8 cellular contexts compared by ENCODE assay signal in genomic region chr11:35391922-35392813, GRCh38. TPM values are rescaled to one million over a fixed set of nuclear protein-coding genes. Genes with fewer than 3 reads are reported as not detected.
DNase-seq lines count a peak whose midpoint lies in the region; ATAC-seq and TF ChIP-seq lines count a peak whose summit lies in the region.

No MANE protein-coding gene starts in this region.

- H3K4me3 ChIP-seq in GM12865 (ENCODE audit: low read depth, low read length) = peak overlapping the region; percentile 18; the same call in 1 of the 2 replicates
- H3K4me3 ChIP-seq in right lobe of liver = peak overlapping the region in 2 of 3 donors; percentile 9 to 23

- DNase-seq in GM12865 (ENCODE audit: low read depth) = peak; percentile 80
- DNase-seq in NCI-H460 (ENCODE audit: extremely low read depth, low read depth) = peak; percentile 55
- DNase-seq in activated CD4-positive, alpha-beta T cell treated with anti-CD3 and anti-CD28 coated beads, Interleukin-2, amount 50 U/mL, for 4 hours = peak; percentile 87 to 91
- DNase-seq in right lobe of liver = peak; percentile 85 to 91 (median 87)
- peak; percentile 84 to 91 for DNase-seq in stimulated activated CD4-positive, alpha-beta T cell treated with anti-CD3 and anti-CD28 coated beads, Interleukin-4, amount 100 ng/mL, for 4 hours

- H3K9me3 Mint-ChIP-seq in dendritic cell treated with granulocyte-macrophage colony-stimulating factor and Interleukin-4, amounts not matched to agents 40 ng/mL and 50 ng/mL, for 4 days = no peaks in the 10 kb centered on the region

- no peaks in the 10 kb centered on the region for H3K36me3 Mint-ChIP-seq in dendritic cell treated with granulocyte-macrophage colony-stimulating factor and Interleukin-4, amounts not matched to agents 40 ng/mL and 50 ng/mL, for 4 days (ENCODE audit: low read depth)

- H3K27ac Mint-ChIP-seq in dendritic cell treated with granulocyte-macrophage colony-stimulating factor and Interleukin-4, amounts not matched to agents 40 ng/mL and 50 ng/mL, for 4 days = peak overlapping the region; percentile 65

- peak overlapping the region; percentile 51 for H3K4me3 Mint-ChIP-seq in dendritic cell treated with granulocyte-macrophage colony-stimulating factor and Interleukin-4, amounts not matched to agents 40 ng/mL and 50 ng/mL, for 4 days

- intact Hi-C loops in dendritic cell treated with granulocyte-macrophage colony-stimulating factor and Interleukin-4, amounts not matched to agents 40 ng/mL and 50 ng/mL, for 4 days (cut with micrococcal nuclease) = loop anchor here (1.0 to 5.0 kb wide), 2 partner anchors 155 to 466 kb away; no protein-coding TSS in a partner anchor
- intact Hi-C loops in right lobe of liver (cut with DNase I) = loop anchor here in 1 of 2 donors (10.0 kb wide), 2 partner anchors 147 to 457 kb away; no protein-coding TSS in a partner anchor

- TF ChIP-seq CTCF in GM12865 (IDR thresholded peaks at IDR 0.05; ENCODE audit: insufficient read depth, low read depth, low read length, missing control alignments) (peak; percentile 84), right lobe of liver (IDR thresholded peaks at IDR 0.05) (peak; percentile 87 to 96 (median 92))

- peaks cover 0 to 18% (median 10%) of the 10 kb centered on the region in 4 donors for H3K4me1 ChIP-seq in right lobe of liver

- no peak for TF ChIP-seq POLR2A in right lobe of liver (IDR thresholded peaks at IDR 0.05)

- H3K27me3 Mint-ChIP-seq in dendritic cell treated with granulocyte-macrophage colony-stimulating factor and Interleukin-4, amounts not matched to agents 40 ng/mL and 50 ng/mL, for 4 days = peaks cover 1% of the 10 kb centered on the region

- WGBS in right lobe of liver (ENCODE audit: insufficient coverage, low coverage, low lambda C conversion rate, missing lambda C conversion rate) = 6% methylated on average over 13 of the region's 14 CpGs

- no peaks in the 10 kb centered on the region for H3K36me3 ChIP-seq in right lobe of liver

- no peaks in the 10 kb centered on the region for H3K9me3 ChIP-seq in right lobe of liver

- peak; percentile 51 for ATAC-seq in HG03039 (IDR thresholded peaks at IDR 0.05; ENCODE audit: unreplicated experiment)
- peak; percentile 84 to 89 (median 85) for ATAC-seq in right lobe of liver
- ATAC-seq in GM19023 (IDR thresholded peaks at IDR 0.05; ENCODE audit: unreplicated experiment) = no peak

- H3K27me3 ChIP-seq in right lobe of liver = no peaks in the 10 kb centered on the region

- H3K4me1 Mint-ChIP-seq in dendritic cell treated with granulocyte-macrophage colony-stimulating factor and Interleukin-4, amounts not matched to agents 40 ng/mL and 50 ng/mL, for 4 days (ENCODE audit: low read depth) = peaks cover 16% of the 10 kb centered on the region

- peak overlapping the region; percentile 83 to 96 (median 94) for H3K27ac ChIP-seq in right lobe of liver

RNA-seq across cellular contexts. Expression of gene SLC1A2, which starts 27.2 kb away (rescaled TPM):
- total RNA-seq in NCI-H460 (2014; rRNA removed; shearing (Covaris generic)) = not detected in 2 replicates
- polyA plus RNA-seq in NCI-H460 (2014; cell fraction: nucleus; rRNA removed) = not detected in 2 replicates
- total RNA-seq in right lobe of liver = 10 to 100 TPM in 4 of 6 experiments, 1 to 10 TPM in 2; 7.6 to 87.4 (median 13.3) TPM
